7 cellular contexts compared by ENCODE assay signal in genomic region chr2:113510913-113511312, GRCh38. TPM values are rescaled to one million over a fixed set of nuclear protein-coding genes. Genes with fewer than 3 reads are reported as not detected.
"Had no signal": no experiment of that assay in that cellular context is flagged by ENCODE, and none has a peak within 500 bp of the region (broad histone marks: within the 10 kb centered on the region; RNA-seq: fewer than 3 reads in every experiment).

No MANE protein-coding gene starts in this region.

RNA-seq across cellular contexts. Expression of gene FOXD4L1, which starts 12.4 kb away (rescaled TPM):
- total RNA-seq: kidney epithelial cell, left ventricle myocardium superior, lower leg skin, mesenteric fat pad had no signal
- polyA plus RNA-seq: hepatocyte, immature natural killer cell, liver had no signal
